In the genomic region with DNA sequence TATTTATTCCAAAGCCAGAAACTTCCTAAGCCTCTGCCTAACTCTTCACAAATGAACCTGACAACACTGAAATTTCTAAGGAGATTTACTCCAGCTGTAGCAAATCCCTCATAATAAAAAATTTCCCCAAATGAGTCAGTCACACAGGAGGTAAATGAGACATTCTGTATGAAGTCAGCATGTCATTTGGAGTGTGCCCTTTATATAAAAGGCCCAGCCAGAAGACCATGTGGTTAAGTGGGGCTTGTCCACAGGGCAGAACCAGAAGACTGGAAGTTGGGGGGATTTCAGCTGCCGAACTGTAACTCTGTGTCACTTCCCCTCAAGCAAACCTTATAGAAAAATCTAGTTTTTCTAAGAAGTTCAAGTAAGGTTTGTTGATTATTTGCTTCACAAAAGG, we compare ENCODE assay signal across 13 cellular contexts.
DNase-seq lines count a peak whose midpoint lies in the region; ATAC-seq and TF ChIP-seq lines count a peak whose summit lies in the region.
"Had no signal": no experiment of that assay in that cellular context is flagged by ENCODE, and none has a peak within 500 bp of the region (broad histone marks: within the 10 kb centered on the region; RNA-seq: fewer than 3 reads in every experiment).

No MANE protein-coding gene starts in this region.

- TF ChIP-seq CTCF in RWPE2 (IDR thresholded peaks at IDR 0.05; ENCODE audit: poor library complexity, severe bottlenecking): no peak
- no peak for TF ChIP-seq CTCF in fibroblast of mammary gland (conservative IDR thresholded peaks at IDR 0.05; ENCODE audit: control insufficient read depth, insufficient read depth, low read depth, low read length)
- TF ChIP-seq CTCF in retinal pigment epithelial cell (conservative IDR thresholded peaks at IDR 0.05; ENCODE audit: low read depth, low read length): no peak
- TF ChIP-seq CTCF in GM10248 (IDR thresholded peaks at IDR 0.05; ENCODE audit: control extremely low read depth, extremely low read depth, low read depth, missing control alignments): no peak
- no peak for TF ChIP-seq CTCF in GM13976 (IDR thresholded peaks at IDR 0.05; ENCODE audit: borderline replicate concordance, control extremely low read depth, extremely low read depth, insufficient read depth, missing control alignments)

- H3K27me3 ChIP-seq in RWPE2 (ENCODE audit: insufficient read depth, poor library complexity, severe bottlenecking): no peaks in the 10 kb centered on the region
- H3K27me3 ChIP-seq: SJSA1 had no signal

- no peak overlapping the region for H3K27ac ChIP-seq in RWPE2 (ENCODE audit: poor library complexity, severe bottlenecking)
- H3K27ac ChIP-seq: SJSA1 had no signal

- DNase-seq in EL: peak; percentile 70
- DNase-seq in RWPE2 (ENCODE audit: low spot score): no peak
- DNase-seq in fibroblast of mammary gland (ENCODE audit: low read depth): peak; percentile 76
- DNase-seq in retinal pigment epithelial cell (ENCODE audit: low read depth): peak; percentile 84
- no peak for DNase-seq in Kasumi-1 (lab: John Stamatoyannopoulos, UW)
- DNase-seq in GM10248 (ENCODE audit: extremely low spot score): no peak
- no peak for DNase-seq in GM13976 (ENCODE audit: low spot score)
- DNase-seq: activated CD8-positive, alpha-beta memory T cell treated with anti-CD3 and anti-CD28 coated beads for 24 hours; glutamatergic neuron; natural killer cell; stimulated activated CD4-positive, alpha-beta T cell treated with anti-CD3 and anti-CD28 coated beads, Interleukin-4, amount 100 ng/mL, for 24 hours had no signal

- H3K4me3 ChIP-seq in RWPE2 (ENCODE audit: severe bottlenecking) (no peak overlapping the region), fibroblast of mammary gland (ENCODE audit: control insufficient read depth, low read depth, low read length) (no peak overlapping the region), retinal pigment epithelial cell (ENCODE audit: low read length) (no peak overlapping the region)
- H3K4me3 ChIP-seq: SJSA1 had no signal

- in situ Hi-C loops in GM13976 (cut with MboI; ENCODE audit: low sequenced_read_pairs, unreplicated experiment): no loop called here

- H3K9me3 ChIP-seq in RWPE2 (ENCODE audit: severe bottlenecking): no peaks in the 10 kb centered on the region
- H3K9me3 ChIP-seq: SJSA1 had no signal

- POLR2A ChIA-PET in GM10248 (lab: Yijun Ruan, JAX): no interaction called here

- ATAC-seq in RWPE2 (ENCODE audit: low read depth) (peak; percentile 36; the same call in 1 of the 3 replicates), HG02981 (IDR thresholded peaks at IDR 0.05; ENCODE audit: unreplicated experiment) (no peak)
- ATAC-seq: natural killer cell had no signal

- H3K4me1 ChIP-seq in RWPE2 (ENCODE audit: insufficient read depth, poor library complexity, severe bottlenecking): no peaks in the 10 kb centered on the region

- CTCF ChIA-PET in GM10248 (lab: Yijun Ruan, JAX): interaction anchor here (0.8 to 4.4 kb wide), 5 partner anchors 9 to 214 kb away, joined by 3 to 22 read pairs (median 4); no protein-coding TSS in a partner anchor

- no peaks in the 10 kb centered on the region for H3K36me3 ChIP-seq in RWPE2 (ENCODE audit: low read depth)
- H3K36me3 ChIP-seq: SJSA1 had no signal

Comparison
In these comparisons a context has a peak if more than half of its experiments do, and no peak if none do; other contexts are left out.
1. DNase-seq: peak in EL (single experiment), fibroblast of mammary gland (single experiment) and retinal pigment epithelial cell (single experiment); none in RWPE2 (single experiment), Kasumi-1 (0 of 2), GM10248 (single experiment) and GM13976 (single experiment).